Comparison of ENCODE assay signal across 25 cellular contexts in the genomic region with DNA sequence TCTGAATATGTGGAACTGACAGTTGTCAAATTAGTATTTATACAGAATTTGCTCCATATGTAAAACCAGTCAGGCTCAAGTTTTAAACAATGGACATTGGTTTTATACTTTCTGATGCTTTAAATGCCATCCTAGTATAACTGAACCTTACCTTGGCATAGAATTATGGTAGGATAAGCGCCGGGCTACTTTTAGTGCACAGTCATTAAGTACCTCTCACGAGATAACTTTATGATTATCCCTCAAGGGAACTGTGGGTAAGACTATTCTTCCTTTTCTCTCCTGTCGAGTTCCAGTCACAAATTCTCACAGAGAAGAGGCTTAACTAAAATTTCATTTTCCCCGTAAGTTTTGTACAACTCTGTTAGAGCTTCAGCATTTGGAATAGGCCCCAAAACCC.
"Had no signal": no experiment of that assay in that cellular context is flagged by ENCODE, and none has a peak within 500 bp of the region (broad histone marks: within the 10 kb centered on the region; RNA-seq: fewer than 3 reads in every experiment).

No MANE protein-coding gene starts in this region.

- H3K36me3 ChIP-seq: heart right ventricle, pancreas, prostate gland, right lobe of liver, stomach, thyroid gland, transverse colon, upper lobe of left lung had no signal

- H3K9me3 ChIP-seq: heart right ventricle, pancreas, prostate gland, right lobe of liver, stomach, testis, thyroid gland, transverse colon, upper lobe of left lung had no signal

- H3K4me1 ChIP-seq: prostate gland, right lobe of liver, testis, thyroid gland, transverse colon, upper lobe of left lung had no signal

- H3K27me3 ChIP-seq: heart right ventricle, hepatocyte, pancreas, right lobe of liver, stomach, testis, thyroid gland, transverse colon, upper lobe of left lung had no signal

- H3K4me3 ChIP-seq: heart right ventricle, hepatocyte, lung, pancreas, prostate gland, right lobe of liver, stomach, testis, thyroid gland, transverse colon, upper lobe of left lung had no signal

- ATAC-seq: left lobe of liver; natural killer cell; right lobe of liver; stimulated activated naive B cell treated with anti-CD40 and anti-IgM and Interleukin-4, amounts not matched to agents 10 μg/mL and 1 μg/mL and 100 μg/mL, for 72 hours; stimulated activated naive CD8-positive, alpha-beta T cell treated with anti-CD3 and anti-CD28 coated beads, Interleukin-15, Interleukin-2, amounts not matched to agents 100 U/mL and 50 U/mL, for 24 hours had no signal

- DNase-seq: heart right ventricle; islet precursor cell; mesendoderm; naive B cell; natural killer cell; nucleus accumbens; posterior cingulate gyrus; retina; right lobe of liver; stimulated activated CD4-positive, alpha-beta T cell treated with anti-CD3 and anti-CD28 coated beads, Interleukin-12 subunit alpha, Interleukin-12 subunit beta, amount 100 ng/mL, for 4 hours; stimulated activated CD4-positive, alpha-beta T cell treated with anti-CD3 and anti-CD28 coated beads, Interleukin-15, amount 100 ng/mL, for 24 hours; stimulated activated CD4-positive, alpha-beta T cell treated with anti-CD3 and anti-CD28 coated beads, Interleukin-2, amount 100 ng/mL, for 24 hours; stimulated activated CD4-positive, alpha-beta T cell treated with anti-CD3 and anti-CD28 coated beads, Interleukin-4, amount 100 ng/mL, for 1 hour; stimulated activated naive B cell treated with anti-CD40 and anti-IgM and Interleukin-4, amounts not matched to agents 10 μg/mL and 1 μg/mL and 100 μg/mL, for 72 hours; stimulated activated naive CD8-positive, alpha-beta T cell treated with anti-CD3 and anti-CD28 coated beads, Interleukin-15, Interleukin-2, amounts not matched to agents 100 U/mL and 50 U/mL, for 24 hours; testis; thyroid gland; transverse colon; upper lobe of left lung had no signal

- H3K27ac ChIP-seq: hepatocyte, pancreas, prostate gland, right lobe of liver, testis, thyroid gland, transverse colon, upper lobe of left lung had no signal
